Comparison of ENCODE assay signal across 32 cellular contexts in the genomic region with DNA sequence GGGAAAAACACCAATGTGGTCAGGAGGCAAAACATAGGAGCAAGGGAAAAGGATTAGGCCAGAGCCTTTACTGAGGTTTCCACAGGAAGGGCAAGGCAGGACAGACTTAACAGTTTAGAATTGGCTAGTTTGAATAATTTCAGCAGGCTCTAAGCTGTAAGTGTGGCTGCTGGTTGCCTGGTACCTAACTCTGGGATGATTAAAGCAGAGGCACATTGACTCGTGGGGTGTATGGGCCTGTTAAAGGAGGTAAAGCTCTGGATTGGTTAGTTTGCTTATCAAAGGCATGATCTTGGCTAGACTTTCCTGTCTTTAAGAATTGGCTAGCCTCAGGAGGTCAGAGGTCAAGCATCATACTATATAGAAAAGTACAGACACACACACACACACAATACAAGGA.
"Had no signal": no experiment of that assay in that cellular context is flagged by ENCODE, and none has a peak within 500 bp of the region (broad histone marks: within the 10 kb centered on the region; RNA-seq: fewer than 3 reads in every experiment).

No MANE protein-coding gene starts in this region.

- DNase-seq: activated CD4-positive, alpha-beta T cell treated with anti-CD3 and anti-CD28 coated beads, Interleukin-2, amount 10 ng/mL, durations not matched to agents 24 days and 14 days; activated CD4-positive, alpha-beta T cell treated with anti-CD3 and anti-CD28 coated beads, Interleukin-2, amount 50 U/mL, for 4 hours; activated CD8-positive, alpha-beta memory T cell treated with anti-CD3 and anti-CD28 coated beads, Interleukin-2, amount 50 U/mL, for 4 hours; activated gamma-delta T cell treated with Interleukin-2 at 50 U/mL for 16 hours; activated naive CD4-positive, alpha-beta T cell treated with anti-CD3 and anti-CD28 coated beads for 36 hours; activated naive CD8-positive, alpha-beta T cell treated with anti-CD3 and anti-CD28 coated beads for 36 hours; activated T-cell treated with anti-CD3 and anti-CD28 coated beads for 4 hours; activated T-cell treated with anti-CD3 and anti-CD28 coated beads, Interleukin-2, amount 50 U/mL, for 4 hours; amniotic stem cell; aorta; Kasumi-1; KG1; MG63; MV-4-11; NCI-H1092; NCI-H1436 treated with DMSO at 0.1 percent for 48 hours; NCI-H1694 treated with DMSO at 0.1 percent for 48 hours; NCI-H2029; NCI-H345; NCI-H524 treated with DMSO at 0.1 percent for 48 hours; NK-92 treated with Interleukin-12 subunit alpha and Interleukin-12 subunit beta, amount 100 ng/mL, for 24 hours; PC-3; Peyer's patch; RPMI8226; SHP77 treated with DMSO at 0.1 percent for 48 hours; SW 1271; T-helper 1 cell; T-helper 9 cell; WERI-Rb-1 had no signal

- H3K9me3 Mint-ChIP-seq: activated CD4-positive, alpha-beta T cell treated with anti-CD3 and anti-CD28 coated beads, Interleukin-2, amount 10 ng/mL, durations not matched to agents 24 days and 14 days; activated naive CD4-positive, alpha-beta T cell treated with anti-CD3 and anti-CD28 coated beads for 36 hours; activated naive CD8-positive, alpha-beta T cell treated with anti-CD3 and anti-CD28 coated beads for 36 hours; activated T-cell treated with anti-CD3 and anti-CD28 coated beads, Interleukin-2, amount 50 U/mL, for 4 hours; activated T-helper 1 cell treated with anti-CD3 and anti-CD28 coated beads, Interleukin-12 subunit alpha, Interleukin-12 subunit beta, Interleukin-2, Interleukin-4 antibody, amounts not matched to agents 30 ng/mL and 10 ng/mL and 1 ng/mL, durations not matched to agents 14 hours and 24 hours and 36 hours; central memory CD8-positive, alpha-beta T cell had no signal

- H3K9me3 ChIP-seq: MG63, Peyer's patch had no signal

- H3K27ac ChIP-seq: cardiac muscle cell, Peyer's patch, WERI-Rb-1 had no signal

- H3K4me1 ChIP-seq: Peyer's patch had no signal

- ATAC-seq: activated T-cell treated with anti-CD3 and anti-CD28 coated beads, Interleukin-2, amount 50 U/mL, for 4 hours; PC-3 had no signal

- H3K36me3 Mint-ChIP-seq: activated naive CD8-positive, alpha-beta T cell treated with anti-CD3 and anti-CD28 coated beads for 36 hours had no signal

- H3K4me3 ChIP-seq: cardiac muscle cell, MG63, Peyer's patch had no signal

- H3K4me3 Mint-ChIP-seq: activated CD4-positive, alpha-beta T cell treated with anti-CD3 and anti-CD28 coated beads, Interleukin-2, amount 10 ng/mL, durations not matched to agents 24 days and 14 days; activated naive CD4-positive, alpha-beta T cell treated with anti-CD3 and anti-CD28 coated beads for 36 hours; activated naive CD8-positive, alpha-beta T cell treated with anti-CD3 and anti-CD28 coated beads for 36 hours; activated T-cell treated with anti-CD3 and anti-CD28 coated beads, Interleukin-2, amount 50 U/mL, for 4 hours; activated T-helper 1 cell treated with anti-CD3 and anti-CD28 coated beads, Interleukin-12 subunit alpha, Interleukin-12 subunit beta, Interleukin-2, Interleukin-4 antibody, amounts not matched to agents 30 ng/mL and 10 ng/mL and 1 ng/mL, durations not matched to agents 14 hours and 24 hours and 36 hours; central memory CD8-positive, alpha-beta T cell had no signal

- H3K27ac Mint-ChIP-seq: activated CD4-positive, alpha-beta T cell treated with anti-CD3 and anti-CD28 coated beads, Interleukin-2, amount 10 ng/mL, durations not matched to agents 24 days and 14 days; activated naive CD4-positive, alpha-beta T cell treated with anti-CD3 and anti-CD28 coated beads for 36 hours; activated naive CD8-positive, alpha-beta T cell treated with anti-CD3 and anti-CD28 coated beads for 36 hours; activated T-helper 1 cell treated with anti-CD3 and anti-CD28 coated beads, Interleukin-12 subunit alpha, Interleukin-12 subunit beta, Interleukin-2, Interleukin-4 antibody, amounts not matched to agents 30 ng/mL and 10 ng/mL and 1 ng/mL, durations not matched to agents 14 hours and 24 hours and 36 hours had no signal

- H3K27me3 Mint-ChIP-seq: activated CD4-positive, alpha-beta T cell treated with anti-CD3 and anti-CD28 coated beads, Interleukin-2, amount 10 ng/mL, durations not matched to agents 24 days and 14 days; activated naive CD8-positive, alpha-beta T cell treated with anti-CD3 and anti-CD28 coated beads for 36 hours; central memory CD8-positive, alpha-beta T cell had no signal

- H3K4me1 Mint-ChIP-seq: activated CD4-positive, alpha-beta T cell treated with anti-CD3 and anti-CD28 coated beads, Interleukin-2, amount 10 ng/mL, durations not matched to agents 24 days and 14 days; activated naive CD8-positive, alpha-beta T cell treated with anti-CD3 and anti-CD28 coated beads for 36 hours; central memory CD8-positive, alpha-beta T cell had no signal

- H3K27me3 ChIP-seq: cardiac muscle cell, MG63, Peyer's patch had no signal

- H3K36me3 ChIP-seq: cardiac muscle cell, MG63, Peyer's patch, WERI-Rb-1 had no signal
